In genomic region chr11:62554377-62554776, GRCh38 we compare ENCODE assay signal across 8 cellular contexts. TPM values are rescaled to one million over a fixed set of nuclear protein-coding genes. Genes with fewer than 3 reads are reported as not detected.
A peak's percentile ranks its signal among the peaks of the same experiment; 100 is the strongest.
DNase-seq lines count a peak whose midpoint lies in the region; ATAC-seq, FAIRE-seq and TF ChIP-seq lines count a peak whose summit lies in the region.

No MANE protein-coding gene starts in this region.

- CTCF ChIA-PET in GM12878 (lab: Yijun Ruan, JAX): interaction anchor here (0.7 to 4.9 kb wide), 4 partner anchors 9 to 130 kb away, joined by 3 to 52 read pairs (median 8); no protein-coding TSS in a partner anchor

- DNase-seq in left cardiac atrium: peak; percentile 39
- DNase-seq in Right ventricle myocardium superior: no peak
- DNase-seq in GM12878 (ENCODE audit: low read depth, low spot score): no peak
- DNase-seq in NCI-H2081 (lab: John Stamatoyannopoulos, UW): no peak
- DNase-seq in HTR-8/SVneo (ENCODE audit: insufficient read length, low spot score): no peak
- DNase-seq in GM20000 (ENCODE audit: low spot score): no peak

- peak overlapping the region; percentile 1; the same call in 1 of the 2 replicates for H3K4me2 ChIP-seq in GM12878 (ENCODE audit: control insufficient read depth, insufficient read depth)

- H3K27me3 ChIP-seq in GM12878 (replicated peaks in 1 of 2; ENCODE audit: control insufficient read depth in 2 of 2, insufficient read depth in 2 of 2, low read length in 1 of 2): no peaks in the 10 kb centered on the region
- no peaks in the 10 kb centered on the region for H3K27me3 ChIP-seq in mucosa of rectum (ENCODE audit: control insufficient read depth in 2 of 2, insufficient read depth in 2 of 2, low read length in 2 of 2)

- no peak overlapping the region for H3K4me3 ChIP-seq in GM12878
- peak overlapping the region in 1 of 2 donors; percentile 4 for H3K4me3 ChIP-seq in mucosa of rectum (ENCODE audit: low read length in 2 of 2)

- no peak for TF ChIP-seq EP300 in GM12878 (IDR thresholded peaks at IDR 0.05; ENCODE audit: borderline replicate concordance in 1 of 2, control insufficient read depth in 1 of 2, low read depth in 2 of 2, low read length in 2 of 2)

- RAD21 ChIA-PET in GM12878 (lab: Charles Lee; ENCODE audit: unreplicated experiment): interaction anchor here (4.4 to 13.9 kb wide), 2 partner anchors 11 to 20 kb away, joined by 19 to 313 read pairs; partner anchors contain the start of genes AHNAK and EEF1G

- 100% methylated on average over 2 of the region's 2 CpGs for WGBS in GM12878 (ENCODE audit: insufficient coverage, insufficient replicate concordance, low lambda C conversion rate, missing lambda C conversion rate)

- H3K27ac ChIP-seq in GM12878 (ENCODE audit: control insufficient read depth, insufficient read depth): peak overlapping the region; percentile 99; the same call in 1 of the 2 replicates
- peak overlapping the region; percentile 96 to 98 for H3K27ac ChIP-seq in mucosa of rectum (ENCODE audit: low read depth in 2 of 2, low read length in 2 of 2)

- H3K9me3 ChIP-seq in GM12878 (replicated peaks; ENCODE audit: control insufficient read depth, insufficient read depth, low read length) (no peaks in the 10 kb centered on the region), mucosa of rectum (ENCODE audit: control insufficient read depth in 2 of 2, low read length in 2 of 2) (no peaks in the 10 kb centered on the region)

- intact Hi-C loops in left cardiac atrium (cut with DNase I) (no loop called here), Right ventricle myocardium superior (cut with DNase I) (no loop called here), GM12878 (cut with micrococcal nuclease; ENCODE audit: unreplicated experiment) (no loop called here)

- TF ChIP-seq CTCF in GM12878 (IDR thresholded peaks at IDR 0.05 in 2 of 3, conservative IDR thresholded peaks at IDR 0.05 in 1 of 3; ENCODE audit: control insufficient read depth in 2 of 3, extremely low read depth in 1 of 3, insufficient read depth in 1 of 3, low read depth in 3 of 3, low read length in 3 of 3) (no peak), GM20000 (IDR thresholded peaks at IDR 0.05; ENCODE audit: extremely low read depth, missing control alignments) (no peak)

- no peaks in the 10 kb centered on the region for H4K20me1 ChIP-seq in GM12878 (ENCODE audit: control insufficient read depth, insufficient read depth)

- H2AFZ ChIP-seq in GM12878 (ENCODE audit: control insufficient read depth, low read depth, low read length): no peak overlapping the region

- no peak for FAIRE-seq in GM12878 (lab: Jason Lieb, UNC)
- no peak for FAIRE-seq in HTR-8/SVneo (lab: Jason Lieb, UNC)

- no peak overlapping the region for H3K9ac ChIP-seq in GM12878 (ENCODE audit: control insufficient read depth, insufficient read depth, low read length)
- H3K9ac ChIP-seq in mucosa of rectum (ENCODE audit: low read depth in 1 of 2, low read length in 2 of 2): peak overlapping the region; percentile 3 to 82

- SMC1A ChIA-PET in GM12878 (lab: Charles Lee; ENCODE audit: uncharacterized antibody, unreplicated experiment): interaction anchor here (0.6 to 11.4 kb wide), 4 partner anchors 12 to 126 kb away, joined by 4 to 212 read pairs (median 7); no protein-coding TSS in a partner anchor

- ATAC-seq in left cardiac atrium (no peak), Right ventricle myocardium superior (ENCODE audit: poor library complexity) (no peak), GM12878 (no peak), HG03469 (IDR thresholded peaks at IDR 0.05; ENCODE audit: unreplicated experiment) (no peak)

- H3K4me1 ChIP-seq in GM12878 (ENCODE audit: control insufficient read depth, insufficient read depth, low read length): peaks cover 88% of the 10 kb centered on the region
- peaks cover 75 to 76% of the 10 kb centered on the region in 2 donors for H3K4me1 ChIP-seq in mucosa of rectum (ENCODE audit: control insufficient read depth in 2 of 2, insufficient read depth in 2 of 2, low read length in 2 of 2)

- BruUV-seq in GM12878 (replicated peaks; lab: Mats Ljungman, UMichigan): no TSS peak

- H3K79me2 ChIP-seq in GM12878 (ENCODE audit: control insufficient read depth, insufficient read depth, low read length): no peaks in the 10 kb centered on the region

- POLR2A ChIA-PET in GM12878 (lab: Charles Lee): interaction anchor here (0.6 to 11.4 kb wide), 2 partner anchors 12 to 36 kb away, joined by 4 to 188 read pairs; partner anchors contain the start of gene AHNAK

- TF ChIP-seq RAD21 in GM12878 (IDR thresholded peaks at IDR 0.05; ENCODE audit: insufficient read depth, low read depth, low read length): no peak

- in situ Hi-C loops in GM12878 (cut with MboI): loop anchor here (10.0 kb wide), 1 partner anchor 130 kb away; no protein-coding TSS in a partner anchor

- no peak for TF ChIP-seq POLR2A in GM12878 (IDR thresholded peaks at IDR 0.05; ENCODE audit: low read depth, low read length)

- peaks cover under 1 to 7% of the 10 kb centered on the region in 2 experiments; a peak in 3 of 4 replicates for H3K36me3 ChIP-seq in GM12878 (ENCODE audit: control insufficient read depth in 2 of 2, insufficient read depth in 2 of 2, low read length in 1 of 2)
- peaks cover 8 to 9% of the 10 kb centered on the region in 2 donors for H3K36me3 ChIP-seq in mucosa of rectum (ENCODE audit: control insufficient read depth in 2 of 2, insufficient read depth in 2 of 2, low read length in 2 of 2)

RNA-seq across cellular contexts. Expression of gene AHNAK, which starts 7.8 kb away (rescaled TPM):
- total RNA-seq in left cardiac atrium: 100 to 1,000 TPM; 329 to 404 TPM
- 318 TPM for total RNA-seq in Right ventricle myocardium superior
- 162 and 186 TPM in 2 replicates for total RNA-seq in GM12878 (2013; cell fraction: nucleolus; rRNA removed)
- 44.4 and 46.6 TPM in 2 replicates for total RNA-seq in GM12878 (2014; rRNA removed)
- total RNA-seq in GM12878 (2014; rRNA removed; fragmentation: Illumina TruSeq; extraction: Trizol): 43.5 and 49.6 TPM in 2 replicates
- 90.0 and 90.3 TPM in 2 replicates for total RNA-seq in GM12878 (2021)
- 6.6 TPM for polyA plus RNA-seq in GM12878 (2011; ENCODE audit: low read depth)
- polyA plus RNA-seq in GM12878 (2011; rRNA removed): 12.7 and 16.1 TPM in 2 replicates
- 8.2 and 13.2 TPM in 2 replicates for polyA plus RNA-seq in GM12878 (2011; cell fraction: cytosol; rRNA removed)
- 28.2 and 31.7 TPM in 2 replicates for polyA plus RNA-seq in GM12878 (2011; cell fraction: nucleus; rRNA removed)
- polyA plus RNA-seq in GM12878 (2012): 8.0 and 14.1 TPM in 2 replicates
- polyA plus RNA-seq in GM12878 (2014; fragmentation: Illumina TruSeq; extraction: Trizol): 42.3 and 53.4 TPM in 2 replicates
- polyA plus RNA-seq in GM12878 (2014; fragmentation: Nextera tagmentation; extraction: Ambion mirVana): 1 to 10 TPM in 1 of 2 experiments, under 1 TPM in 1; 0.76 to 1.2 TPM
- 22.5 and 23.5 TPM in 2 replicates for polyA plus RNA-seq in GM12878 (2014; rRNA removed)
- polyA plus RNA-seq in GM12878 (2016; fragmentation: Nextera tagmentation; extraction: Ambion mirVana): 10 to 100 TPM; 11.8 to 16.4 TPM
- polyA minus RNA-seq in GM12878 (2011; rRNA and poly(A)+ RNA removed): 41.7 and 48.2 TPM in 2 replicates
- polyA minus RNA-seq in GM12878 (2011; cell fraction: cytosol; rRNA and poly(A)+ RNA removed): 26.6 and 27.7 TPM in 2 replicates
- 15.3 and 15.4 TPM in 2 replicates for polyA minus RNA-seq in GM12878 (2011; cell fraction: nucleus; rRNA and poly(A)+ RNA removed)

RNA-seq across cellular contexts. Expression of gene EEF1G, which starts 19.3 kb away (rescaled TPM):
- total RNA-seq in left cardiac atrium (100 to 1,000 TPM; 833 to 894 TPM), Right ventricle myocardium superior (794 TPM), GM12878 (2014; rRNA removed) (2,512 and 2,611 TPM in 2 replicates), GM12878 (2014; rRNA removed; fragmentation: Illumina TruSeq; extraction: Trizol) (2,491 and 2,551 TPM in 2 replicates), GM12878 (2021) (2,218 and 2,306 TPM in 2 replicates)
- 270 and 284 TPM in 2 replicates for total RNA-seq in GM12878 (2013; cell fraction: nucleolus; rRNA removed)
- polyA plus RNA-seq in GM12878 (2011; ENCODE audit: low read depth): 2,168 TPM
- polyA plus RNA-seq in GM12878 (2011; rRNA removed) (1,766 and 2,335 TPM in 2 replicates), GM12878 (2014; fragmentation: Illumina TruSeq; extraction: Trizol) (2,336 and 2,739 TPM in 2 replicates), GM12878 (2014; fragmentation: Nextera tagmentation; extraction: Ambion mirVana) (1,000 to 10,000 TPM; 1,227 to 1,233 TPM), GM12878 (2014; rRNA removed) (2,498 and 2,961 TPM in 2 replicates), GM12878 (2016; fragmentation: Nextera tagmentation; extraction: Ambion mirVana) (100 to 1,000 TPM; 850 to 912 TPM)
- polyA plus RNA-seq in GM12878 (2011; cell fraction: cytosol; rRNA removed): 2,704 and 2,784 TPM in 2 replicates
- polyA plus RNA-seq in GM12878 (2011; cell fraction: nucleus; rRNA removed): 719 and 1,009 TPM in 2 replicates
- 2,616 and 3,065 TPM in 2 replicates for polyA plus RNA-seq in GM12878 (2012)
- 1,401 and 2,150 TPM in 2 replicates for polyA minus RNA-seq in GM12878 (2011; rRNA and poly(A)+ RNA removed)
- 694 and 779 TPM in 2 replicates for polyA minus RNA-seq in GM12878 (2011; cell fraction: cytosol; rRNA and poly(A)+ RNA removed)
- polyA minus RNA-seq in GM12878 (2011; cell fraction: nucleus; rRNA and poly(A)+ RNA removed): 161 and 187 TPM in 2 replicates

RNA-seq across cellular contexts. Expression of gene TUT1, which starts 36.9 kb away (rescaled TPM):
- total RNA-seq in left cardiac atrium (10 to 100 TPM in 1 of 2 donors, 1 to 10 TPM in 1; 9.6 to 11.5 TPM), Right ventricle myocardium superior (14.7 TPM), GM12878 (2014; rRNA removed) (12.1 and 12.3 TPM in 2 replicates), GM12878 (2014; rRNA removed; fragmentation: Illumina TruSeq; extraction: Trizol) (6.9 and 8.3 TPM in 2 replicates), GM12878 (2021) (26.6 and 28.4 TPM in 2 replicates)
- 19.1 and 19.7 TPM in 2 replicates for total RNA-seq in GM12878 (2013; cell fraction: nucleolus; rRNA removed)
- 6.9 TPM for polyA plus RNA-seq in GM12878 (2011; ENCODE audit: low read depth)
- polyA plus RNA-seq in GM12878 (2011; rRNA removed) (12.0 and 18.4 TPM in 2 replicates), GM12878 (2014; fragmentation: Illumina TruSeq; extraction: Trizol) (9.5 and 14.0 TPM in 2 replicates), GM12878 (2014; fragmentation: Nextera tagmentation; extraction: Ambion mirVana) (1 to 10 TPM; 1.1 to 1.4 TPM), GM12878 (2014; rRNA removed) (19.4 and 22.7 TPM in 2 replicates), GM12878 (2016; fragmentation: Nextera tagmentation; extraction: Ambion mirVana) (10 to 100 TPM; 26.9 to 29.9 TPM)
- 16.6 and 19.8 TPM in 2 replicates for polyA plus RNA-seq in GM12878 (2011; cell fraction: cytosol; rRNA removed)
- 47.4 and 48.5 TPM in 2 replicates for polyA plus RNA-seq in GM12878 (2011; cell fraction: nucleus; rRNA removed)
- polyA plus RNA-seq in GM12878 (2012): 15.7 and 18.2 TPM in 2 replicates
- polyA minus RNA-seq in GM12878 (2011; rRNA and poly(A)+ RNA removed): 8.8 and 10.6 TPM in 2 replicates
- 3.5 and 4.5 TPM in 2 replicates for polyA minus RNA-seq in GM12878 (2011; cell fraction: cytosol; rRNA and poly(A)+ RNA removed)
- 5.6 and 7.2 TPM in 2 replicates for polyA minus RNA-seq in GM12878 (2011; cell fraction: nucleus; rRNA and poly(A)+ RNA removed)

RNA-seq across cellular contexts. Expression of gene MTA2, which starts 47.3 kb away (rescaled TPM):
- total RNA-seq in left cardiac atrium (10 to 100 TPM; 38.1 to 60.6 TPM), Right ventricle myocardium superior (28.2 TPM), GM12878 (2014; rRNA removed) (195 and 201 TPM in 2 replicates), GM12878 (2014; rRNA removed; fragmentation: Illumina TruSeq; extraction: Trizol) (174 and 178 TPM in 2 replicates), GM12878 (2021) (189 and 196 TPM in 2 replicates)
- 68.4 and 79.3 TPM in 2 replicates for total RNA-seq in GM12878 (2013; cell fraction: nucleolus; rRNA removed)
- polyA plus RNA-seq in GM12878 (2011; ENCODE audit: low read depth): 48.7 TPM
- polyA plus RNA-seq in GM12878 (2011; rRNA removed) (43.2 and 53.2 TPM in 2 replicates), GM12878 (2014; fragmentation: Illumina TruSeq; extraction: Trizol) (198 and 201 TPM in 2 replicates), GM12878 (2014; fragmentation: Nextera tagmentation; extraction: Ambion mirVana) (1 to 10 TPM; 6.7 to 6.8 TPM), GM12878 (2014; rRNA removed) (135 and 137 TPM in 2 replicates), GM12878 (2016; fragmentation: Nextera tagmentation; extraction: Ambion mirVana) (10 to 100 TPM; 76.3 to 90.3 TPM)
- 68.6 and 69.6 TPM in 2 replicates for polyA plus RNA-seq in GM12878 (2011; cell fraction: cytosol; rRNA removed)
- 136 and 209 TPM in 2 replicates for polyA plus RNA-seq in GM12878 (2011; cell fraction: nucleus; rRNA removed)
- polyA plus RNA-seq in GM12878 (2012): 75.6 and 111 TPM in 2 replicates
- polyA minus RNA-seq in GM12878 (2011; rRNA and poly(A)+ RNA removed): 82.3 and 108 TPM in 2 replicates
- polyA minus RNA-seq in GM12878 (2011; cell fraction: cytosol; rRNA and poly(A)+ RNA removed): 43.6 and 46.5 TPM in 2 replicates
- polyA minus RNA-seq in GM12878 (2011; cell fraction: nucleus; rRNA and poly(A)+ RNA removed): 51.3 and 83.7 TPM in 2 replicates

RNA-seq across cellular contexts. Expression of gene EML3, which starts 58.2 kb away (rescaled TPM):
- 10 to 100 TPM; 29.1 to 46.8 TPM for total RNA-seq in left cardiac atrium
- total RNA-seq in Right ventricle myocardium superior: 13.1 TPM
- total RNA-seq in GM12878 (2013; cell fraction: nucleolus; rRNA removed): 48.1 and 57.5 TPM in 2 replicates
- 22.5 and 23.9 TPM in 2 replicates for total RNA-seq in GM12878 (2014; rRNA removed)
- 14.0 and 17.3 TPM in 2 replicates for total RNA-seq in GM12878 (2014; rRNA removed; fragmentation: Illumina TruSeq; extraction: Trizol)
- 69.8 and 82.5 TPM in 2 replicates for total RNA-seq in GM12878 (2021)
- 19.2 TPM for polyA plus RNA-seq in GM12878 (2011; ENCODE audit: low read depth)
- polyA plus RNA-seq in GM12878 (2011; rRNA removed): 18.4 and 27.1 TPM in 2 replicates
- polyA plus RNA-seq in GM12878 (2011; cell fraction: cytosol; rRNA removed): 25.4 and 33.5 TPM in 2 replicates
- polyA plus RNA-seq in GM12878 (2011; cell fraction: nucleus; rRNA removed): 197 and 232 TPM in 2 replicates
- 42.2 and 48.7 TPM in 2 replicates for polyA plus RNA-seq in GM12878 (2012)
- polyA plus RNA-seq in GM12878 (2014; fragmentation: Illumina TruSeq; extraction: Trizol): 16.3 and 21.9 TPM in 2 replicates
- 1 to 10 TPM in 1 of 2 experiments, under 1 TPM in 1; 0.58 to 1.2 TPM for polyA plus RNA-seq in GM12878 (2014; fragmentation: Nextera tagmentation; extraction: Ambion mirVana)
- 45.7 and 61.0 TPM in 2 replicates for polyA plus RNA-seq in GM12878 (2014; rRNA removed)
- 10 to 100 TPM; 25.6 to 26.8 TPM for polyA plus RNA-seq in GM12878 (2016; fragmentation: Nextera tagmentation; extraction: Ambion mirVana)
- polyA minus RNA-seq in GM12878 (2011; rRNA and poly(A)+ RNA removed): 20.3 and 27.6 TPM in 2 replicates
- 12.0 and 12.2 TPM in 2 replicates for polyA minus RNA-seq in GM12878 (2011; cell fraction: cytosol; rRNA and poly(A)+ RNA removed)
- 22.6 and 35.8 TPM in 2 replicates for polyA minus RNA-seq in GM12878 (2011; cell fraction: nucleus; rRNA and poly(A)+ RNA removed)
